ENCODE assay signal across 23 cellular contexts in genomic region chr1:223176437-223176836, GRCh38. TPM values are rescaled to one million over a fixed set of nuclear protein-coding genes. Genes with fewer than 3 reads are reported as not detected.
"Had no signal": no experiment of that assay in that cellular context is flagged by ENCODE, and none has a peak within 500 bp of the region (broad histone marks: within the 10 kb centered on the region; RNA-seq: fewer than 3 reads in every experiment).

No MANE protein-coding gene starts in this region.

- H2AFZ ChIP-seq: neural progenitor cell had no signal

- H3K4me1 Mint-ChIP-seq: activated B cell treated with CpG ODN at 0.5 μM for 24 hours had no signal

- H3K4me3 ChIP-seq: adrenal gland, breast epithelium, colonic mucosa, neural progenitor cell, tibial artery, uterus had no signal

- DNase-seq: activated B cell treated with CpG ODN at 0.5 μM for 24 hours; activated CD4-positive, alpha-beta T cell treated with anti-CD3 and anti-CD28 coated beads for 36 hours; activated CD4-positive, alpha-beta T cell treated with anti-CD3 and anti-CD28 coated beads, Interleukin-2, amount 50 U/mL, for 4 hours; activated CD8-positive, alpha-beta memory T cell treated with anti-CD3 and anti-CD28 coated beads for 24 hours; activated CD8-positive, alpha-beta memory T cell treated with anti-CD3 and anti-CD28 coated beads, Interleukin-2, amount 50 U/mL, for 4 hours; activated naive CD4-positive, alpha-beta T cell; activated T-cell treated with anti-CD3 and anti-CD28 coated beads, Interleukin-2, amount 50 U/mL, for 4 hours; colonic mucosa; foreskin fibroblast; left colon; naive thymus-derived CD8-positive, alpha-beta T cell; stimulated activated CD4-positive, alpha-beta T cell treated with anti-CD3 and anti-CD28 coated beads, Interleukin-4, amount 100 ng/mL, for 4 hours; stimulated activated naive CD8-positive, alpha-beta T cell treated with anti-CD3 and anti-CD28 coated beads, Interleukin-15, Interleukin-2, amounts not matched to agents 100 U/mL and 50 U/mL, for 24 hours; T-helper 17 cell; uterus had no signal

- FAIRE-seq: astrocyte, keratinocyte had no signal

- H3K27ac ChIP-seq: breast epithelium, colonic mucosa, neural progenitor cell, tibial artery, uterus had no signal

- H3K4me3 Mint-ChIP-seq: activated B cell treated with CpG ODN at 0.5 μM for 24 hours; activated CD4-positive, alpha-beta T cell treated with anti-CD3 and anti-CD28 coated beads for 36 hours; activated naive CD8-positive, alpha-beta T cell; activated T-cell treated with anti-CD3 and anti-CD28 coated beads, Interleukin-2, amount 50 U/mL, for 4 hours; neural progenitor cell had no signal

- H3K9ac ChIP-seq: neural progenitor cell had no signal

- H3K27ac Mint-ChIP-seq: activated B cell treated with CpG ODN at 0.5 μM for 24 hours; activated CD4-positive, alpha-beta T cell treated with anti-CD3 and anti-CD28 coated beads for 36 hours; activated naive CD8-positive, alpha-beta T cell; activated T-helper 2 cell treated with anti-CD3 and anti-CD28 coated beads, Interferon-gamma antibody, Interleukin-2, Interleukin-4, amounts not matched to agents 10 μg/mL and 5 μg/mL and 100 μg/mL, durations not matched to agents 14 hours and 24 hours and 36 hours; neural progenitor cell; T-helper 17 cell had no signal

- H3K4me2 ChIP-seq: neural progenitor cell had no signal

- H3K27me3 Mint-ChIP-seq: activated CD4-positive, alpha-beta T cell treated with anti-CD3 and anti-CD28 coated beads for 36 hours had no signal

- H3K4me1 ChIP-seq: colonic mucosa, uterus had no signal

- H3K9me3 Mint-ChIP-seq: activated B cell treated with CpG ODN at 0.5 μM for 24 hours; activated T-cell treated with anti-CD3 and anti-CD28 coated beads, Interleukin-2, amount 50 U/mL, for 4 hours; activated T-helper 2 cell treated with anti-CD3 and anti-CD28 coated beads, Interferon-gamma antibody, Interleukin-2, Interleukin-4, amounts not matched to agents 10 μg/mL and 5 μg/mL and 100 μg/mL, durations not matched to agents 14 hours and 24 hours and 36 hours; neural progenitor cell had no signal

- H3K36me3 ChIP-seq: adrenal gland, breast epithelium, colonic mucosa, neural progenitor cell, tibial artery, uterus had no signal

- H3K9me3 ChIP-seq: adrenal gland, breast epithelium, colonic mucosa, tibial artery, uterus had no signal

- H3K27me3 ChIP-seq: adrenal gland, breast epithelium, colonic mucosa, neural progenitor cell, tibial artery, uterus had no signal

- ATAC-seq: activated CD4-positive, alpha-beta T cell treated with anti-CD3 and anti-CD28 coated beads for 36 hours; activated T-cell treated with anti-CD3 and anti-CD28 coated beads, Interleukin-2, amount 50 U/mL, for 4 hours; left colon; naive thymus-derived CD8-positive, alpha-beta T cell; stimulated activated naive CD8-positive, alpha-beta T cell treated with anti-CD3 and anti-CD28 coated beads, Interleukin-15, Interleukin-2, amounts not matched to agents 100 U/mL and 50 U/mL, for 24 hours; T-helper 17 cell had no signal

- H3K36me3 Mint-ChIP-seq: naive thymus-derived CD8-positive, alpha-beta T cell; neural progenitor cell had no signal

RNA-seq across cellular contexts. Expression of gene TLR5, which starts 33.4 kb away (rescaled TPM):
- total RNA-seq: activated B cell treated with CpG ODN at 0.5 μM for 24 hours had no signal
